ENCODE assay signal across 19 cellular contexts in the genomic region with DNA sequence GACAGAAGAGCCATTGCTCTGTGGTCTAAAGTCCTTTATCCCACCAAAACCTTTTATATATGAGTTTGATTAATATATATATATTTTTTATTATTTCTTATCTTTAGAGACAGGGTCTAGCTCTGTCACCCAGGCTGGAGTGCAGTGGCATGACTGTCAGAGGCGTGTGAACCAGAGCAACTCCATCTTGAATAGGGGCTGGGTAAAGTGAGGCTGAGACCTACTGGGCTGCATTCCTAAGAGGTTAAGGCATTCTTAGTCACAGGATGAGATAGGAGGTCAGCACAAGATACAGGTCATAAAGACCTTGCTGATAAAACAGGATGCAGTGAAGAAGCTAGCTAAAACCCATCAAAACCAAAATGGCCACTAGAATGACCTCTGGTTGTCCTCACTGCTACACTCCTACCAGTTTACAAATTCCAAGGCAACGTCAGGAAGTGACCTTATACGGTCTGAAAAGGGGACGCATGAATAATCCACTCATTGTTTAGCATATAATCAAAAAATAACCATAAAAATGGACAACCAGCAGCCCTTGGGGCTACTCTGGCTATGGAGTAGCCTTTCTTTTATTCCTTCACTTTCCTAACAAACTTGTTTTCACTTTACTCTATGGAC.
"Had no signal": no experiment of that assay in that cellular context is flagged by ENCODE, and none has a peak within 500 bp of the region (broad histone marks: within the 10 kb centered on the region; RNA-seq: fewer than 3 reads in every experiment).

No MANE protein-coding gene starts in this region.

- ATAC-seq: activated CD4-positive, alpha-beta T cell treated with anti-CD3 and anti-CD28 coated beads for 36 hours; activated T-cell treated with anti-CD3 and anti-CD28 coated beads, Interleukin-2, amount 50 U/mL, for 72 hours had no signal

- H3K36me3 ChIP-seq: Peyer's patch had no signal

- H3K27ac ChIP-seq: adrenal gland, Peyer's patch, VCaP had no signal

- H3K9me3 ChIP-seq: adrenal gland, Peyer's patch had no signal

- H3K4me1 ChIP-seq: adrenal gland, Peyer's patch had no signal

- H3K4me3 ChIP-seq: adrenal gland, Peyer's patch had no signal

- DNase-seq: activated CD4-positive, alpha-beta memory T cell treated with anti-CD3 and anti-CD28 coated beads, Interleukin-2, amount 10 ng/mL, durations not matched to agents 7 days and 5 days; activated CD4-positive, alpha-beta T cell treated with anti-CD3 and anti-CD28 coated beads for 36 hours; activated CD4-positive, alpha-beta T cell treated with anti-CD3 and anti-CD28 coated beads, Interleukin-2, amount 50 U/mL, for 1 hour; activated CD8-positive, alpha-beta memory T cell treated with anti-CD3 and anti-CD28 coated beads, Interleukin-2, amount 50 U/mL, for 4 hours; activated gamma-delta T cell treated with Interleukin-2 at 50 U/mL for 16 hours; activated naive CD4-positive, alpha-beta T cell treated with anti-CD3 and anti-CD28 coated beads, Interleukin-2, amount 10 ng/mL, durations not matched to agents 7 days and 5 days; activated naive CD8-positive, alpha-beta T cell treated with anti-CD3 and anti-CD28 coated beads, Interleukin-2, amount 10 ng/mL, durations not matched to agents 7 days and 5 days; activated T-cell treated with anti-CD3 and anti-CD28 coated beads, Interleukin-2, amount 50 U/mL, for 72 hours; adrenal gland; anterior cingulate cortex; NCI-H146; NCI-H187 treated with DMSO at 0.1 percent for 48 hours; NCI-H2081 treated with DMSO at 0.1 percent for 48 hours; NCI-H446; NCI-H524; Peyer's patch; SHP77; T-helper 1 cell had no signal

- H3K27me3 ChIP-seq: adrenal gland, Peyer's patch had no signal
